8 cellular contexts compared by ENCODE assay signal in genomic region chr15:39918688-39919385, GRCh38. TPM values are rescaled to one million over a fixed set of nuclear protein-coding genes. Genes with fewer than 3 reads are reported as not detected.
DNase-seq lines count a peak whose midpoint lies in the region; ATAC-seq, FAIRE-seq and TF ChIP-seq lines count a peak whose summit lies in the region.

No MANE protein-coding gene starts in this region.

- no peak overlapping the region for H2AFZ ChIP-seq in astrocyte (ENCODE audit: low read depth, low read length)
- peak overlapping the region; percentile 93 for H2AFZ ChIP-seq in keratinocyte (ENCODE audit: control insufficient read depth, low read length)

- H3K79me2 ChIP-seq in astrocyte (ENCODE audit: insufficient read depth, low read length) = peaks cover 63% of the 10 kb centered on the region
- H3K79me2 ChIP-seq in keratinocyte (ENCODE audit: control insufficient read depth, insufficient read depth, low read length) = peaks cover 37% of the 10 kb centered on the region

- TF ChIP-seq CTCF in heart left ventricle (IDR thresholded peaks at IDR 0.05) (no peak), astrocyte (IDR thresholded peaks at IDR 0.05; ENCODE audit: insufficient read depth, low read depth, low read length) (no peak), keratinocyte (optimal IDR thresholded peaks at IDR 0.05 in 1 of 3, IDR thresholded peaks at IDR 0.05 in 1 of 3, conservative IDR thresholded peaks at IDR 0.05 in 1 of 3; ENCODE audit: extremely low read depth in 1 of 3, insufficient read depth in 2 of 3, low read length in 3 of 3) (no peak), upper lobe of right lung (IDR thresholded peaks at IDR 0.05) (no peak)

- H3K9ac ChIP-seq in astrocyte (ENCODE audit: low read length) (peak overlapping the region; percentile 95), keratinocyte (ENCODE audit: control insufficient read depth, extremely low read depth, insufficient read depth, low read length) (peak overlapping the region; percentile 90)

- no peak for ATAC-seq in heart left ventricle
- no peak for ATAC-seq in upper lobe of right lung
- ATAC-seq in GM19452 (IDR thresholded peaks at IDR 0.05; ENCODE audit: unreplicated experiment) = no peak

- H3K4me3 Mint-ChIP-seq in astrocyte (ENCODE audit: unreplicated experiment) = peak overlapping the region; percentile 97

- H3K4me3 ChIP-seq in heart left ventricle = peak overlapping the region in 10 of 12 donors; percentile 50 to 84 (median 64)
- peak overlapping the region; percentile 81 for H3K4me3 ChIP-seq in astrocyte (ENCODE audit: insufficient read depth, low read depth, low read length)
- peak overlapping the region; percentile 60 to 91 (median 86) for H3K4me3 ChIP-seq in keratinocyte (ENCODE audit: control insufficient read depth in 2 of 3, extremely low read depth in 1 of 3, insufficient read depth in 2 of 3, low read depth in 1 of 3, low read length in 3 of 3)
- H3K4me3 ChIP-seq in upper lobe of right lung = peak overlapping the region; percentile 75

- DNase-seq in heart left ventricle (no peak), cardiac septum (ENCODE audit: low spot score) (no peak), astrocyte (ENCODE audit: low read depth) (peak; percentile 92), keratinocyte (ENCODE audit: low read depth, low spot score) (peak; percentile 36), upper lobe of right lung (no peak), SHP77 treated with DMSO at 0.1 percent for 48 hours (lab: John Stamatoyannopoulos, UW) (no peak), NCI-H446 (lab: John Stamatoyannopoulos, UW) (no peak)

- 30 to 39% (median 33%) methylated on average over 13 of the region's 13 CpGs for WGBS in heart left ventricle, 4 donors

- FAIRE-seq in astrocyte (lab: Jason Lieb, UNC) = peak; percentile 89
- FAIRE-seq in keratinocyte (lab: Jason Lieb, UNC) = peak; percentile 32

- dilution Hi-C loops in keratinocyte (cut with MboI; ENCODE audit: extremely low pct_ligation_motif_present, low sequenced_read_pairs) = loop anchor here (25.0 kb wide), 1 partner anchor 107 kb away; no protein-coding TSS in a partner anchor

- H4K20me1 ChIP-seq in astrocyte (ENCODE audit: insufficient read depth, low read length) = no peaks in the 10 kb centered on the region
- no peaks in the 10 kb centered on the region for H4K20me1 ChIP-seq in keratinocyte (ENCODE audit: control insufficient read depth, extremely low read depth, insufficient read depth, low read length)

- H3K27me3 Mint-ChIP-seq in astrocyte (ENCODE audit: low read depth, unreplicated experiment) = no peaks in the 10 kb centered on the region

- H3K4me2 ChIP-seq in astrocyte (ENCODE audit: low read length) = peak overlapping the region; percentile 89
- peak overlapping the region; percentile 89 for H3K4me2 ChIP-seq in keratinocyte (ENCODE audit: control insufficient read depth, extremely low read depth, insufficient read depth, low read depth, low read length)

- peak overlapping the region; percentile 93 for H3K27ac Mint-ChIP-seq in astrocyte (ENCODE audit: unreplicated experiment)

- H3K9me3 ChIP-seq in heart left ventricle = peaks cover 0 to 8% (median 0%) of the 10 kb centered on the region in 12 donors
- H3K9me3 ChIP-seq in astrocyte (ENCODE audit: insufficient read depth, low read depth, low read length) = no peaks in the 10 kb centered on the region
- H3K9me3 ChIP-seq in keratinocyte (ENCODE audit: control insufficient read depth, low read depth, low read length) = no peaks in the 10 kb centered on the region
- H3K9me3 ChIP-seq in upper lobe of right lung = no peaks in the 10 kb centered on the region

- intact Hi-C loops in heart left ventricle (cut with DNase I) (no loop called here), cardiac septum (cut with DNase I) (no loop called here), upper lobe of right lung (cut with DNase I) (no loop called here)

- no peak for TF ChIP-seq POLR2A in heart left ventricle (IDR thresholded peaks at IDR 0.05)

- peaks cover 13% of the 10 kb centered on the region for H3K4me1 Mint-ChIP-seq in astrocyte (ENCODE audit: low read depth, unreplicated experiment)

- H3K9me3 Mint-ChIP-seq in astrocyte (ENCODE audit: unreplicated experiment) = no peaks in the 10 kb centered on the region

- H3K36me3 ChIP-seq in heart left ventricle (no peaks in the 10 kb centered on the region), astrocyte (ENCODE audit: insufficient read depth, low read length) (peaks cover 5% of the 10 kb centered on the region), keratinocyte (ENCODE audit: control insufficient read depth in 2 of 2, extremely low read depth in 1 of 2, insufficient read depth in 2 of 2, low read length in 2 of 2) (no peaks in the 10 kb centered on the region), upper lobe of right lung (no peaks in the 10 kb centered on the region)

- peaks cover 3% of the 10 kb centered on the region for H3K36me3 Mint-ChIP-seq in astrocyte (ENCODE audit: low read depth, unreplicated experiment)

- H3K9me1 ChIP-seq in keratinocyte (ENCODE audit: control insufficient read depth, extremely low read depth, insufficient read depth, low read length) = no peaks in the 10 kb centered on the region

- H3K4me1 ChIP-seq in heart left ventricle (peaks cover 0 to 25% (median 13%) of the 10 kb centered on the region in 12 donors), astrocyte (ENCODE audit: insufficient read depth, low read length) (peaks cover 6% of the 10 kb centered on the region), keratinocyte (ENCODE audit: control insufficient read depth, extremely low read depth, insufficient read depth, low read length) (peaks cover 17% of the 10 kb centered on the region), upper lobe of right lung (peaks cover 14% of the 10 kb centered on the region)

- H3K27me3 ChIP-seq in heart left ventricle (peaks cover 7 to 41% (median 11%) of the 10 kb centered on the region in 9 donors), astrocyte (ENCODE audit: insufficient read depth, low read length) (no peaks in the 10 kb centered on the region), keratinocyte (ENCODE audit: control insufficient read depth, extremely low read depth, insufficient read depth, low read length) (no peaks in the 10 kb centered on the region), upper lobe of right lung (peaks cover 27% of the 10 kb centered on the region)

- H3K27ac ChIP-seq in heart left ventricle (peak overlapping the region in 2 of 12 donors; percentile 9 to 67), astrocyte (ENCODE audit: low read depth, low read length) (peak overlapping the region; percentile 96), keratinocyte (ENCODE audit: control insufficient read depth, insufficient read depth, low read length) (peak overlapping the region; percentile 96), upper lobe of right lung (no peak overlapping the region)

RNA-seq across cellular contexts. Expression of gene GPR176, which starts 1.2 kb away (rescaled TPM):
- total RNA-seq in heart left ventricle = 1 to 10 TPM; 1.2 to 4.3 (median 2.1) TPM
- 1 to 10 TPM; 1.1 to 2.6 TPM for polyA plus RNA-seq in heart left ventricle
- total RNA-seq in cardiac septum = 2.7 TPM
- total RNA-seq in astrocyte = 33.5 and 35.4 TPM in 2 replicates
- polyA plus RNA-seq in keratinocyte = 7.5 to 18.8 TPM (median 12.5 TPM) in 3 replicates
- 0.97 TPM for polyA plus RNA-seq in keratinocyte (2011; ENCODE audit: low read depth)
- 6.8 and 8.3 TPM in 2 replicates for polyA plus RNA-seq in keratinocyte (2011; cell fraction: cytosol; rRNA removed)
- polyA plus RNA-seq in keratinocyte (2011; cell fraction: nucleus; rRNA removed) = 5.9 and 7.1 TPM in 2 replicates
- 2.5 and 16.8 TPM in 2 replicates for polyA plus RNA-seq in keratinocyte (2012; ENCODE audit: low replicate concordance)
- polyA minus RNA-seq in keratinocyte = 17.4 to 120 TPM (median 39.5 TPM) in 3 replicates
- 10.4 TPM for polyA minus RNA-seq in keratinocyte (2011; cell fraction: cytosol; rRNA and poly(A)+ RNA removed)
- 7.6 and 10.2 TPM in 2 replicates for polyA minus RNA-seq in keratinocyte (2011; cell fraction: nucleus; rRNA and poly(A)+ RNA removed)
- 4.6 TPM for total RNA-seq in upper lobe of right lung

RNA-seq across cellular contexts. Expression of gene EIF2AK4, which starts 15.1 kb away (rescaled TPM):
- 10 to 100 TPM; 16.9 to 44.8 (median 23.0) TPM for total RNA-seq in heart left ventricle
- 10 to 100 TPM; 19.8 to 40.7 TPM for polyA plus RNA-seq in heart left ventricle
- total RNA-seq in cardiac septum = 20.9 TPM
- 80.3 and 91.1 TPM in 2 replicates for total RNA-seq in astrocyte
- polyA plus RNA-seq in keratinocyte = 61.3 to 114 TPM (median 85.0 TPM) in 3 replicates
- 21.7 TPM for polyA plus RNA-seq in keratinocyte (2011; ENCODE audit: low read depth)
- 70.7 and 110 TPM in 2 replicates for polyA plus RNA-seq in keratinocyte (2011; cell fraction: cytosol; rRNA removed)
- 76.8 and 77.2 TPM in 2 replicates for polyA plus RNA-seq in keratinocyte (2011; cell fraction: nucleus; rRNA removed)
- 25.7 and 75.8 TPM in 2 replicates for polyA plus RNA-seq in keratinocyte (2012; ENCODE audit: low replicate concordance)
- 90.8 to 161 TPM (median 92.2 TPM) in 3 replicates for polyA minus RNA-seq in keratinocyte
- polyA minus RNA-seq in keratinocyte (2011; cell fraction: cytosol; rRNA and poly(A)+ RNA removed) = 77.1 TPM
- polyA minus RNA-seq in keratinocyte (2011; cell fraction: nucleus; rRNA and poly(A)+ RNA removed) = 67.6 and 106 TPM in 2 replicates
- 34.7 TPM for total RNA-seq in upper lobe of right lung

Comparison
In these comparisons a context has a peak if more than half of its experiments do, and no peak if none do; other contexts are left out.
1. DNase-seq: peak in astrocyte (single experiment) and keratinocyte (single experiment); none in heart left ventricle (0 of 5), cardiac septum (single experiment), upper lobe of right lung (single experiment), SHP77 treated with DMSO at 0.1 percent for 48 hours (single experiment) and NCI-H446 (0 of 2).
2. Peak in every context shown above with its lines, with median percentiles within 50 percentile points of each other: H3K4me3 ChIP-seq.